Comparison of ENCODE assay signal across 19 cellular contexts in the genomic region with DNA sequence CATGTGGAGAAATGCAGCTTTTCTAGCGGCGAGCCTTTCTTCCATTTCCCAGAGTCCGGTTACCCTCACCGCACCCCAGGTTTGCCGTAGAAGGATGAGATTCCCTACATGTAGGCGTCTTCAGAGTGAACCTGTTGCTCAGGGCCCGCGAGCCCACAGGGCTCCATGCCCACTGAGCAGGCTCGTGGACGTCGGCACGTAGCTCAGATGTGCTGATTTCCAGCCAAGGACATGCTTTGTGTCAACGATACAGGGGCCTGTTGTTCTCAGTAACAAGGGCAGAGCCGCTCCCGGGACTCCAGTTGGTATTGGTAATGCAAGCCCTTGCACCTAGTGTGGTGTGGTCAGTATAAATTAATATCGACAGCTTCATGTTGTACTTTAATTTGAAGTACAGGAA.
A peak's percentile ranks its signal among the peaks of the same experiment; 100 is the strongest.
DNase-seq lines count a peak whose midpoint lies in the region; ATAC-seq and TF ChIP-seq lines count a peak whose summit lies in the region.
"Had no signal": no experiment of that assay in that cellular context is flagged by ENCODE, and none has a peak within 500 bp of the region (broad histone marks: within the 10 kb centered on the region; RNA-seq: fewer than 3 reads in every experiment).

No MANE protein-coding gene starts in this region.

- H3K9me3 ChIP-seq in ascending aorta: no peaks in the 10 kb centered on the region

- H3K36me3 ChIP-seq in ascending aorta: peaks cover 0 to 6% of the 10 kb centered on the region in 2 donors

- ATAC-seq in left lobe of liver: peak; percentile 31
- ATAC-seq: naive thymus-derived CD8-positive, alpha-beta T cell had no signal

- peaks cover 0 to 6% of the 10 kb centered on the region in 2 donors for H3K4me1 ChIP-seq in ascending aorta

- TF ChIP-seq CTCF in ascending aorta (IDR thresholded peaks at IDR 0.05): no peak

- peak overlapping the region in 1 of 2 donors; percentile 16 for H3K4me3 ChIP-seq in ascending aorta

- H3K27ac ChIP-seq in ascending aorta: peak overlapping the region; percentile 59 to 73
- H3K27ac ChIP-seq: epithelial cell of prostate had no signal

- DNase-seq in Ammon's horn (ENCODE audit: low spot score) (peak; percentile 69), ascending aorta (ENCODE audit: low spot score in 2 of 2) (peak in 1 of 2 donors; percentile 72), left lobe of liver (ENCODE audit: low spot score) (no peak), posterior cingulate gyrus (peak in 9 of 10 donors; percentile 21 to 91 (median 49)), NCI-H1048 (lab: John Stamatoyannopoulos, UW) (no peak), GM19238 (ENCODE audit: insufficient read length, low spot score) (no peak), ecto neural progenitor cell (ENCODE audit: low spot score) (no peak), NCI-H524 treated with DMSO at 0.1 percent for 48 hours (lab: John Stamatoyannopoulos, UW) (no peak)
- DNase-seq: activated CD4-positive, alpha-beta T cell treated with anti-CD3 and anti-CD28 coated beads for 48 hours; activated naive CD8-positive, alpha-beta T cell treated with anti-CD3 and anti-CD28 coated beads, Interleukin-2, amount 10 ng/mL, durations not matched to agents 7 days and 5 days; GF-D8; kidney glomerular epithelial cell; mesendoderm; naive thymus-derived CD8-positive, alpha-beta T cell; NCI-H1105 treated with DMSO at 0.1 percent for 48 hours; NCI-H2107; NCI-H524; SW 1271 had no signal

- no peaks in the 10 kb centered on the region for H3K27me3 ChIP-seq in ascending aorta

- intact Hi-C loops in ascending aorta (cut with DNase I) (no loop called here), posterior cingulate gyrus (cut with DNase I) (no loop called here)

Comparison
In these comparisons a context has a peak if more than half of its experiments do, and no peak if none do; other contexts are left out.
1. DNase-seq: peak in Ammon's horn (single experiment) and posterior cingulate gyrus (9 of 10); none in left lobe of liver (single experiment), NCI-H1048 (single experiment), GM19238 (single experiment), ecto neural progenitor cell (single experiment) and NCI-H524 treated with DMSO at 0.1 percent for 48 hours (single experiment).